Comparison of ENCODE assay signal across 1 cellular context in the genomic region with DNA sequence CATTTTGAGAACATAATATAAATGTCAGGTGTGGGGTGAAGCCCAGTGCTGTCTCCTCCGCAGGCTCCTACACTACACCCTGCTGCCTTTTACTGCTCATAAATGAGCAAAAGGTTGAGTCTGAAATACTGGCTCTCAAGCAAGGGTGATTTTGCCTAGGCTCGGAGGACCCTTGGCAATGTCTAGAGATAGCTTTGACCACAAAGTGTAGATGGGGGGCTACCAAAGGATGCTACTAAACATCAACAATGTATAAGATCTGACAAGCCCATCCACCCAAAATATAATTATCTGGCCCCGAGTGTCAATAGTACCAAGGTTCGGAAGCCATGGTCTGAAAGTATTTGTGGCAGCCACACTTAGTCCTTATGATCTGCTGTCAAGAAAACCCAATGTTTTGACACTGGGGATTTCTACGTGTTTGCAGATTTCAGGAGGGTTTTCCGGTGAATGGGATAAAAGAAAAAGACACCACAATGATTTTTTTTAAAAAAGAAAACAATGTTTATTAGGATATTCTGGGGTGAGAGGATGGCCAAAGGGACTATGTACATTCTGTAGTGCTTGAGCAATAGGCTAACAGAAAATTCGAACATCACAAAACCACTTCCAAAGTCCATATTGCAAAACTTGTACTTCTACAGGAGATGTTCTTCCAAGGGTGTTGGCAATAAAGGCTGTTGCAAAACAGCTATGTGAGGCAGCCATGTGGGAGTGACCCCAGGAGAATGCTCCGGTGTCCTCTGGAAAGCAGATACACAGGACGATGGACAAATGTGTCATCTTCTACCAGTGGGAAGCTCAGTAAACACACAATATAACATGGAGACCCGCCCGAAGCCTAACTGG.
TF ChIP-seq lines count a peak whose summit lies in the region.

No MANE protein-coding gene starts in this region.

TF ChIP-seq in HepG2, 621 proteins besides CTCF, POLR2A, EP300 and RAD21 (continued from another document and continues in another):
- TF ChIP-seq, protein P1, sequence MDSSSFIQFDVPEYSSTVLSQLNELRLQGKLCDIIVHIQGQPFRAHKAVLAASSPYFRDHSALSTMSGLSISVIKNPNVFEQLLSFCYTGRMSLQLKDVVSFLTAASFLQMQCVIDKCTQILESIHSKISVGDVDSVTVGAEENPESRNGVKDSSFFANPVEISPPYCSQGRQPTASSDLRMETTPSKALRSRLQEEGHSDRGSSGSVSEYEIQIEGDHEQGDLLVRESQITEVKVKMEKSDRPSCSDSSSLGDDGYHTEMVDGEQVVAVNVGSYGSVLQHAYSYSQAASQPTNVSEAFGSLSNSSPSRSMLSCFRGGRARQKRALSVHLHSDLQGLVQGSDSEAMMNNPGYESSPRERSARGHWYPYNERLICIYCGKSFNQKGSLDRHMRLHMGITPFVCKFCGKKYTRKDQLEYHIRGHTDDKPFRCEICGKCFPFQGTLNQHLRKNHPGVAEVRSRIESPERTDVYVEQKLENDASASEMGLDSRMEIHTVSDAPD (CRISPR knock-in tag; IDR thresholded peaks at IDR 0.05): no peak
- no peak for TF ChIP-seq ZBTB42 (CRISPR knock-in tag; IDR thresholded peaks at IDR 0.05)
- no peak for TF ChIP-seq ZNF446 (CRISPR knock-in tag; IDR thresholded peaks at IDR 0.05)
- TF ChIP-seq SRSF9 (IDR thresholded peaks at IDR 0.05; ENCODE audit: borderline replicate concordance, insufficient read depth, low read depth, low read length, poor library complexity, severe bottlenecking): no peak
- no peak for TF ChIP-seq ZNF30 (CRISPR knock-in tag; IDR thresholded peaks at IDR 0.05)
- peak; percentile 60; the same call in 1 of the 2 replicates for TF ChIP-seq TGIF2 (CRISPR knock-in tag; IDR thresholded peaks at IDR 0.05)
- TF ChIP-seq SP1 (IDR thresholded peaks at IDR 0.05): no peak
- 0 out of 2 replicates have a peak, but pooled peaks have one; percentile 34 for TF ChIP-seq SP1 (CRISPR knock-in tag; IDR thresholded peaks at IDR 0.05)
- TF ChIP-seq, protein P2, sequence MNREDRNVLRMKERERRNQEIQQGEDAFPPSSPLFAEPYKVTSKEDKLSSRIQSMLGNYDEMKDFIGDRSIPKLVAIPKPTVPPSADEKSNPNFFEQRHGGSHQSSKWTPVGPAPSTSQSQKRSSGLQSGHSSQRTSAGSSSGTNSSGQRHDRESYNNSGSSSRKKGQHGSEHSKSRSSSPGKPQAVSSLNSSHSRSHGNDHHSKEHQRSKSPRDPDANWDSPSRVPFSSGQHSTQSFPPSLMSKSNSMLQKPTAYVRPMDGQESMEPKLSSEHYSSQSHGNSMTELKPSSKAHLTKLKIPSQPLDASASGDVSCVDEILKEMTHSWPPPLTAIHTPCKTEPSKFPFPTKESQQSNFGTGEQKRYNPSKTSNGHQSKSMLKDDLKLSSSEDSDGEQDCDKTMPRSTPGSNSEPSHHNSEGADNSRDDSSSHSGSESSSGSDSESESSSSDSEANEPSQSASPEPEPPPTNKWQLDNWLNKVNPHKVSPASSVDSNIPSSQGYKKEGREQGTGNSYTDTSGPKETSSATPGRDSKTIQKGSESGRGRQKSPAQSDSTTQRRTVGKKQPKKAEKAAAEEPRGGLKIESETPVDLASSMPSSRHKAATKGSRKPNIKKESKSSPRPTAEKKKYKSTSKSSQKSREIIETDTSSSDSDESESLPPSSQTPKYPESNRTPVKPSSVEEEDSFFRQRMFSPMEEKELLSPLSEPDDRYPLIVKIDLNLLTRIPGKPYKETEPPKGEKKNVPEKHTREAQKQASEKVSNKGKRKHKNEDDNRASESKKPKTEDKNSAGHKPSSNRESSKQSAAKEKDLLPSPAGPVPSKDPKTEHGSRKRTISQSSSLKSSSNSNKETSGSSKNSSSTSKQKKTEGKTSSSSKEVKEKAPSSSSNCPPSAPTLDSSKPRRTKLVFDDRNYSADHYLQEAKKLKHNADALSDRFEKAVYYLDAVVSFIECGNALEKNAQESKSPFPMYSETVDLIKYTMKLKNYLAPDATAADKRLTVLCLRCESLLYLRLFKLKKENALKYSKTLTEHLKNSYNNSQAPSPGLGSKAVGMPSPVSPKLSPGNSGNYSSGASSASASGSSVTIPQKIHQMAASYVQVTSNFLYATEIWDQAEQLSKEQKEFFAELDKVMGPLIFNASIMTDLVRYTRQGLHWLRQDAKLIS (CRISPR knock-in tag; IDR thresholded peaks at IDR 0.05): no peak
- TF ChIP-seq ZNF205 (CRISPR knock-in tag; IDR thresholded peaks at IDR 0.05): peak; percentile 71; the same call in 1 of the 2 replicates
- TF ChIP-seq MBNL3 (CRISPR knock-in tag; conservative IDR thresholded peaks at IDR 0.05): no peak
- TF ChIP-seq RFXANK (CRISPR knock-in tag; IDR thresholded peaks at IDR 0.05): no peak
- no peak for TF ChIP-seq SKI (IDR thresholded peaks at IDR 0.05; ENCODE audit: partially characterized antibody)
- TF ChIP-seq NR2F2 (IDR thresholded peaks at IDR 0.05; ENCODE audit: borderline replicate concordance, low read depth): peak; percentile 78; the same call in 1 of the 2 replicates
- peak; percentile 88; the same call in 1 of the 2 replicates for TF ChIP-seq CBFB (CRISPR knock-in tag; IDR thresholded peaks at IDR 0.05)
- TF ChIP-seq KDM6A (CRISPR knock-in tag; IDR thresholded peaks at IDR 0.05; ENCODE audit: low read depth): peak; percentile 87
- no peak for TF ChIP-seq ZNF790 (CRISPR knock-in tag; IDR thresholded peaks at IDR 0.05; ENCODE audit: borderline replicate concordance)
- TF ChIP-seq CREB1 (IDR thresholded peaks at IDR 0.05): no peak
- peak; percentile 83 for TF ChIP-seq CREB1 (CRISPR knock-in tag; IDR thresholded peaks at IDR 0.05)
- no peak for TF ChIP-seq ZNF225 (CRISPR knock-in tag; IDR thresholded peaks at IDR 0.05)
- TF ChIP-seq, protein P3, sequence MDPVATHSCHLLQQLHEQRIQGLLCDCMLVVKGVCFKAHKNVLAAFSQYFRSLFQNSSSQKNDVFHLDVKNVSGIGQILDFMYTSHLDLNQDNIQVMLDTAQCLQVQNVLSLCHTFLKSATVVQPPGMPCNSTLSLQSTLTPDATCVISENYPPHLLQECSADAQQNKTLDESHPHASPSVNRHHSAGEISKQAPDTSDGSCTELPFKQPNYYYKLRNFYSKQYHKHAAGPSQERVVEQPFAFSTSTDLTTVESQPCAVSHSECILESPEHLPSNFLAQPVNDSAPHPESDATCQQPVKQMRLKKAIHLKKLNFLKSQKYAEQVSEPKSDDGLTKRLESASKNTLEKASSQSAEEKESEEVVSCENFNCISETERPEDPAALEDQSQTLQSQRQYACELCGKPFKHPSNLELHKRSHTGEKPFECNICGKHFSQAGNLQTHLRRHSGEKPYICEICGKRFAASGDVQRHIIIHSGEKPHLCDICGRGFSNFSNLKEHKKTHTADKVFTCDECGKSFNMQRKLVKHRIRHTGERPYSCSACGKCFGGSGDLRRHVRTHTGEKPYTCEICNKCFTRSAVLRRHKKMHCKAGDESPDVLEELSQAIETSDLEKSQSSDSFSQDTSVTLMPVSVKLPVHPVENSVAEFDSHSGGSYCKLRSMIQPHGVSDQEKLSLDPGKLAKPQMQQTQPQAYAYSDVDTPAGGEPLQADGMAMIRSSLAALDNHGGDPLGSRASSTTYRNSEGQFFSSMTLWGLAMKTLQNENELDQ (CRISPR knock-in tag; IDR thresholded peaks at IDR 0.05; ENCODE audit: borderline replicate concordance): no peak
- TF ChIP-seq, protein P4, sequence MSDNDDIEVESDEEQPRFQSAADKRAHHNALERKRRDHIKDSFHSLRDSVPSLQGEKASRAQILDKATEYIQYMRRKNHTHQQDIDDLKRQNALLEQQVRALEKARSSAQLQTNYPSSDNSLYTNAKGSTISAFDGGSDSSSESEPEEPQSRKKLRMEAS (IDR thresholded peaks at IDR 0.05): peak; percentile 81
- no peak for TF ChIP-seq ZNF138 (CRISPR knock-in tag; IDR thresholded peaks at IDR 0.05; ENCODE audit: low read depth)
- no peak for TF ChIP-seq ZNF343 (CRISPR knock-in tag; IDR thresholded peaks at IDR 0.05)
- TF ChIP-seq REXO4 (CRISPR knock-in tag; IDR thresholded peaks at IDR 0.05; ENCODE audit: borderline replicate concordance): no peak
- TF ChIP-seq, protein P5, sequence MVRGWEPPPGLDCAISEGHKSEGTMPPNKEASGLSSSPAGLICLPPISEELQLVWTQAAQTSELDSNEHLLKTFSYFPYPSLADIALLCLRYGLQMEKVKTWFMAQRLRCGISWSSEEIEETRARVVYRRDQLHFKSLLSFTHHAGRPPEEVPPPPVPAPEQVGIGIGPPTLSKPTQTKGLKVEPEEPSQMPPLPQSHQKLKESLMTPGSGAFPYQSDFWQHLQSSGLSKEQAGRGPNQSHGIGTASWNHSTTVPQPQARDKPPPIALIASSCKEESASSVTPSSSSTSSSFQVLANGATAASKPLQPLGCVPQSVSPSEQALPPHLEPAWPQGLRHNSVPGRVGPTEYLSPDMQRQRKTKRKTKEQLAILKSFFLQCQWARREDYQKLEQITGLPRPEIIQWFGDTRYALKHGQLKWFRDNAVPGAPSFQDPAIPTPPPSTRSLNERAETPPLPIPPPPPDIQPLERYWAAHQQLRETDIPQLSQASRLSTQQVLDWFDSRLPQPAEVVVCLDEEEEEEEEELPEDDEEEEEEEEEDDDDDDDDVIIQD (CRISPR knock-in tag; IDR thresholded peaks at IDR 0.05; ENCODE audit: low read depth): peak; percentile 96
- no peak for TF ChIP-seq MAZ (IDR thresholded peaks at IDR 0.05; ENCODE audit: borderline replicate concordance, low read depth, low read length)
- TF ChIP-seq MAZ (CRISPR knock-in tag; IDR thresholded peaks at IDR 0.05; ENCODE audit: low read depth): peak; percentile 57; the same call in 1 of the 2 replicates
- TF ChIP-seq ZNF143 (CRISPR knock-in tag; IDR thresholded peaks at IDR 0.05): no peak
- TF ChIP-seq, protein P6, sequence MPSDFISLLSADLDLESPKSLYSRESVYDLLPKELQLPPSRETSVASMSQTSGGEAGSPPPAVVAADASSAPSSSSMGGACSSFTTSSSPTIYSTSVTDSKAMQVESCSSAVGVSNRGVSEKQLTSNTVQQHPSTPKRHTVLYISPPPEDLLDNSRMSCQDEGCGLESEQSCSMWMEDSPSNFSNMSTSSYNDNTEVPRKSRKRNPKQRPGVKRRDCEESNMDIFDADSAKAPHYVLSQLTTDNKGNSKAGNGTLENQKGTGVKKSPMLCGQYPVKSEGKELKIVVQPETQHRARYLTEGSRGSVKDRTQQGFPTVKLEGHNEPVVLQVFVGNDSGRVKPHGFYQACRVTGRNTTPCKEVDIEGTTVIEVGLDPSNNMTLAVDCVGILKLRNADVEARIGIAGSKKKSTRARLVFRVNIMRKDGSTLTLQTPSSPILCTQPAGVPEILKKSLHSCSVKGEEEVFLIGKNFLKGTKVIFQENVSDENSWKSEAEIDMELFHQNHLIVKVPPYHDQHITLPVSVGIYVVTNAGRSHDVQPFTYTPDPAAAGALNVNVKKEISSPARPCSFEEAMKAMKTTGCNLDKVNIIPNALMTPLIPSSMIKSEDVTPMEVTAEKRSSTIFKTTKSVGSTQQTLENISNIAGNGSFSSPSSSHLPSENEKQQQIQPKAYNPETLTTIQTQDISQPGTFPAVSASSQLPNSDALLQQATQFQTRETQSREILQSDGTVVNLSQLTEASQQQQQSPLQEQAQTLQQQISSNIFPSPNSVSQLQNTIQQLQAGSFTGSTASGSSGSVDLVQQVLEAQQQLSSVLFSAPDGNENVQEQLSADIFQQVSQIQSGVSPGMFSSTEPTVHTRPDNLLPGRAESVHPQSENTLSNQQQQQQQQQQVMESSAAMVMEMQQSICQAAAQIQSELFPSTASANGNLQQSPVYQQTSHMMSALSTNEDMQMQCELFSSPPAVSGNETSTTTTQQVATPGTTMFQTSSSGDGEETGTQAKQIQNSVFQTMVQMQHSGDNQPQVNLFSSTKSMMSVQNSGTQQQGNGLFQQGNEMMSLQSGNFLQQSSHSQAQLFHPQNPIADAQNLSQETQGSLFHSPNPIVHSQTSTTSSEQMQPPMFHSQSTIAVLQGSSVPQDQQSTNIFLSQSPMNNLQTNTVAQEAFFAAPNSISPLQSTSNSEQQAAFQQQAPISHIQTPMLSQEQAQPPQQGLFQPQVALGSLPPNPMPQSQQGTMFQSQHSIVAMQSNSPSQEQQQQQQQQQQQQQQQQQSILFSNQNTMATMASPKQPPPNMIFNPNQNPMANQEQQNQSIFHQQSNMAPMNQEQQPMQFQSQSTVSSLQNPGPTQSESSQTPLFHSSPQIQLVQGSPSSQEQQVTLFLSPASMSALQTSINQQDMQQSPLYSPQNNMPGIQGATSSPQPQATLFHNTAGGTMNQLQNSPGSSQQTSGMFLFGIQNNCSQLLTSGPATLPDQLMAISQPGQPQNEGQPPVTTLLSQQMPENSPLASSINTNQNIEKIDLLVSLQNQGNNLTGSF (CRISPR knock-in tag; IDR thresholded peaks at IDR 0.05): no peak
- TF ChIP-seq FLYWCH1 (CRISPR knock-in tag; IDR thresholded peaks at IDR 0.05): no peak
- TF ChIP-seq FOXA3 (CRISPR knock-in tag; IDR thresholded peaks at IDR 0.05): peak; percentile 97
- peak; percentile 56; the same call in 1 of the 2 replicates for TF ChIP-seq MEIS2 (CRISPR knock-in tag; IDR thresholded peaks at IDR 0.05)
- no peak for TF ChIP-seq KDM5A (IDR thresholded peaks at IDR 0.05; ENCODE audit: borderline replicate concordance, low read length)
- TF ChIP-seq, protein P7, sequence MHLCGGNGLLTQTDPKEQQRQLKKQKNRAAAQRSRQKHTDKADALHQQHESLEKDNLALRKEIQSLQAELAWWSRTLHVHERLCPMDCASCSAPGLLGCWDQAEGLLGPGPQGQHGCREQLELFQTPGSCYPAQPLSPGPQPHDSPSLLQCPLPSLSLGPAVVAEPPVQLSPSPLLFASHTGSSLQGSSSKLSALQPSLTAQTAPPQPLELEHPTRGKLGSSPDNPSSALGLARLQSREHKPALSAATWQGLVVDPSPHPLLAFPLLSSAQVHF (CRISPR knock-in tag; IDR thresholded peaks at IDR 0.05): no peak
- TF ChIP-seq ZNF136 (CRISPR knock-in tag; IDR thresholded peaks at IDR 0.05; ENCODE audit: low read depth): no peak
- TF ChIP-seq ZNF530 (CRISPR knock-in tag; IDR thresholded peaks at IDR 0.05; ENCODE audit: low read depth): no peak
- TF ChIP-seq FOXK2 (IDR thresholded peaks at IDR 0.05): no peak
- TF ChIP-seq ZNF891 (CRISPR knock-in tag; IDR thresholded peaks at IDR 0.05): no peak
- TF ChIP-seq, protein P8, sequence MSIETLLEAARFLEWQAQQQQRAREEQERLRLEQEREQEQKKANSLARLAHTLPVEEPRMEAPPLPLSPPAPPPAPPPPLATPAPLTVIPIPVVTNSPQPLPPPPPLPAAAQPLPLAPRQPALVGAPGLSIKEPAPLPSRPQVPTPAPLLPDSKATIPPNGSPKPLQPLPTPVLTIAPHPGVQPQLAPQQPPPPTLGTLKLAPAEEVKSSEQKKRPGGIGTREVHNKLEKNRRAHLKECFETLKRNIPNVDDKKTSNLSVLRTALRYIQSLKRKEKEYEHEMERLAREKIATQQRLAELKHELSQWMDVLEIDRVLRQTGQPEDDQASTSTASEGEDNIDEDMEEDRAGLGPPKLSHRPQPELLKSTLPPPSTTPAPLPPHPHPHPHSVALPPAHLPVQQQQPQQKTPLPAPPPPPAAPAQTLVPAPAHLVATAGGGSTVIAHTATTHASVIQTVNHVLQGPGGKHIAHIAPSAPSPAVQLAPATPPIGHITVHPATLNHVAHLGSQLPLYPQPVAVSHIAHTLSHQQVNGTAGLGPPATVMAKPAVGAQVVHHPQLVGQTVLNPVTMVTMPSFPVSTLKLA (IDR thresholded peaks at IDR 0.05): no peak
- TF ChIP-seq ZNF761 (CRISPR knock-in tag; conservative IDR thresholded peaks at IDR 0.05): peak; percentile 66; the same call in 1 of the 2 replicates
- 0 out of 2 replicates have a peak, but pooled peaks have one; percentile 45 for TF ChIP-seq KDM2A (CRISPR knock-in tag; IDR thresholded peaks at IDR 0.05; ENCODE audit: borderline replicate concordance, low read depth)
- TF ChIP-seq ZNF772 (CRISPR knock-in tag; IDR thresholded peaks at IDR 0.05): no peak
- TF ChIP-seq ZNF496 (CRISPR knock-in tag; IDR thresholded peaks at IDR 0.05; ENCODE audit: insufficient replicate concordance): no peak
- TF ChIP-seq SETDB1 (CRISPR knock-in tag; IDR thresholded peaks at IDR 0.05; ENCODE audit: borderline replicate concordance): no peak
- TF ChIP-seq ZNF3 (CRISPR knock-in tag; IDR thresholded peaks at IDR 0.05): 0 out of 2 replicates have a peak, but pooled peaks have one; percentile 33
- no peak for TF ChIP-seq ZBTB38 (CRISPR knock-in tag; IDR thresholded peaks at IDR 0.05)
